Comparison of ENCODE assay signal across 15 cellular contexts in the genomic region with DNA sequence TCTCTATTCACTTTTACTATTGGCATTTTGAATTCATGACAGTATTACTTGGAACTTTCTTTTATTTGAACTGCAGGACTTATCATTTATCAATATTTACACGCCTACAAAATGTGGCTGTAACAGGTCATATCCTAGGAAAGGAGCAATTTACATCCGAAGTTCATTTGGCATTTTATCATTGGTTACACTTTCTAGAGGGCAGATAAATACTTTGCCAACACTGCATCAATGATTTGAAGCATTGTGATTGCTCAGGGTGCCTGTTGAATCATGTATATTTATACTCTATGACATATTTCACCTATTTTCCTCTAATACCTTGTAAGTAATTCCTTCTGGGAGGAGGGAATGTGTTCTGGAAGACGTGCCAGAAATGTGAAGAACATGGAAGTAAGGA.
A peak's percentile ranks its signal among the peaks of the same experiment; 100 is the strongest.
DNase-seq lines count a peak whose midpoint lies in the region; ATAC-seq, FAIRE-seq and TF ChIP-seq lines count a peak whose summit lies in the region.
"Had no signal": no experiment of that assay in that cellular context is flagged by ENCODE, and none has a peak within 500 bp of the region (broad histone marks: within the 10 kb centered on the region; RNA-seq: fewer than 3 reads in every experiment).

No MANE protein-coding gene starts in this region.

- H3K4me2 ChIP-seq in A549: no peak overlapping the region

- DNase-seq in A549 (ENCODE audit: low read depth in 1 of 2, low spot score in 1 of 2) (no peak), body of pancreas (no peak), right lobe of liver (no peak), small intestine (peak; percentile 23), ureter (ENCODE audit: low spot score) (no peak), mesenteric fat pad (ENCODE audit: low spot score) (no peak), GM19240 (ENCODE audit: insufficient read length, low spot score) (no peak)
- DNase-seq: 8988T; C1 segment of cervical spinal cord; Calu3; CD4-positive, alpha-beta T cell; DMS 273 treated with DMSO at 0.1 percent for 48 hours had no signal

- peak; percentile 7 for FAIRE-seq in A549 (lab: Jason Lieb, UNC)
- no peak for FAIRE-seq in small intestine (lab: Jason Lieb, UNC)
- FAIRE-seq: H54 had no signal

- H3K9me3 ChIP-seq in A549: no peaks in the 10 kb centered on the region
- no peaks in the 10 kb centered on the region for H3K9me3 ChIP-seq in body of pancreas
- H3K9me3 ChIP-seq in right lobe of liver: peaks cover 0 to under 1% (median 0%) of the 10 kb centered on the region in 4 donors
- no peaks in the 10 kb centered on the region for H3K9me3 ChIP-seq in small intestine (ENCODE audit: control insufficient read depth, low read depth)

- no peak for TF ChIP-seq EP300 in A549 (IDR thresholded peaks at IDR 0.05)

- no peaks in the 10 kb centered on the region for H3K36me3 ChIP-seq in body of pancreas (replicated peaks in 1 of 2; ENCODE audit: insufficient read depth in 1 of 2, low read depth in 2 of 2)
- H3K36me3 ChIP-seq in right lobe of liver: no peaks in the 10 kb centered on the region
- no peaks in the 10 kb centered on the region for H3K36me3 ChIP-seq in small intestine (ENCODE audit: control insufficient read depth in 2 of 2, insufficient read depth in 2 of 2, low read length in 2 of 2)

- TF ChIP-seq CTCF in A549 (IDR thresholded peaks at IDR 0.05) (no peak), body of pancreas (IDR thresholded peaks at IDR 0.05) (no peak), right lobe of liver (IDR thresholded peaks at IDR 0.05) (no peak)

- H3K4me3 ChIP-seq in A549: no peak overlapping the region
- no peak overlapping the region for H3K4me3 ChIP-seq in body of pancreas
- H3K4me3 ChIP-seq in right lobe of liver: no peak overlapping the region
- H3K4me3 ChIP-seq in small intestine (ENCODE audit: low read depth in 1 of 2, low read length in 2 of 2): no peak overlapping the region
- H3K4me3 ChIP-seq: GM23248 had no signal

- 0% methylated on average over 3 of the region's 3 CpGs for WGBS in A549 (ENCODE audit: missing lambda C conversion rate)
- WGBS in body of pancreas, 2 donors: 20 to 24% methylated on average over 3 of the region's 3 CpGs
- 20% methylated on average over 3 of the region's 3 CpGs for WGBS in right lobe of liver (ENCODE audit: insufficient coverage, low coverage, low lambda C conversion rate, missing lambda C conversion rate)
- 18 to 61% (median 23%) methylated on average over 3 of the region's 3 CpGs for WGBS in small intestine, 3 donors

- H3K27me3 ChIP-seq in body of pancreas: no peaks in the 10 kb centered on the region
- peaks cover 0 to 3% of the 10 kb centered on the region in 2 donors for H3K27me3 ChIP-seq in right lobe of liver
- no peaks in the 10 kb centered on the region for H3K27me3 ChIP-seq in small intestine (ENCODE audit: control insufficient read depth in 2 of 2, insufficient read depth in 2 of 2, low read length in 2 of 2)

- CTCF ChIA-PET in A549 (lab: Yijun Ruan, JAX): no interaction called here

- intact Hi-C loops in body of pancreas (cut with DNase I): no loop called here
- intact Hi-C loops in right lobe of liver (cut with DNase I): no loop called here

- TF ChIP-seq POLR2A in A549 (IDR thresholded peaks at IDR 0.05; ENCODE audit: low read length) (no peak), body of pancreas (IDR thresholded peaks at IDR 0.05) (no peak), right lobe of liver (IDR thresholded peaks at IDR 0.05) (no peak)

- ATAC-seq in A549: no peak
- peak; percentile 79 for ATAC-seq in body of pancreas
- peak; percentile 58 to 73 (median 66) for ATAC-seq in right lobe of liver

- POLR2A ChIA-PET in A549 (lab: Yijun Ruan, JAX): no interaction called here

- TF ChIP-seq RAD21 in A549 (conservative IDR thresholded peaks at IDR 0.05 in 1 of 2, IDR thresholded peaks at IDR 0.05 in 1 of 2): no peak

- H3K4me1 ChIP-seq in A549 (no peaks in the 10 kb centered on the region), body of pancreas (peaks cover 13% of the 10 kb centered on the region), right lobe of liver (peaks cover 0 to 41% (median 4%) of the 10 kb centered on the region in 4 donors), small intestine (ENCODE audit: control insufficient read depth in 2 of 2, insufficient read depth in 1 of 2, low read depth in 1 of 2, low read length in 1 of 2) (no peaks in the 10 kb centered on the region)

- H3K27ac ChIP-seq in A549 (no peak overlapping the region), body of pancreas (peak overlapping the region in 2 of 4 donors; percentile 12 to 18), right lobe of liver (peak overlapping the region in 1 of 3 donors; percentile 44), small intestine (ENCODE audit: low read depth in 1 of 2, low read length in 1 of 2) (no peak overlapping the region)
- H3K27ac ChIP-seq: GM23248, HL-60 had no signal

TF ChIP-seq in A549, 52 proteins besides CTCF, POLR2A, EP300 and RAD21:
- TF ChIP-seq HOXB13 (CRISPR knock-in tag; IDR thresholded peaks at IDR 0.05; ENCODE audit: low read depth): no peak
- TF ChIP-seq NFE2L2 (conservative IDR thresholded peaks at IDR 0.05; ENCODE audit: low read length): no peak
- TF ChIP-seq CHD2 (IDR thresholded peaks at IDR 0.05; ENCODE audit: low read length, partially characterized antibody): no peak
- TF ChIP-seq, protein P1, sequence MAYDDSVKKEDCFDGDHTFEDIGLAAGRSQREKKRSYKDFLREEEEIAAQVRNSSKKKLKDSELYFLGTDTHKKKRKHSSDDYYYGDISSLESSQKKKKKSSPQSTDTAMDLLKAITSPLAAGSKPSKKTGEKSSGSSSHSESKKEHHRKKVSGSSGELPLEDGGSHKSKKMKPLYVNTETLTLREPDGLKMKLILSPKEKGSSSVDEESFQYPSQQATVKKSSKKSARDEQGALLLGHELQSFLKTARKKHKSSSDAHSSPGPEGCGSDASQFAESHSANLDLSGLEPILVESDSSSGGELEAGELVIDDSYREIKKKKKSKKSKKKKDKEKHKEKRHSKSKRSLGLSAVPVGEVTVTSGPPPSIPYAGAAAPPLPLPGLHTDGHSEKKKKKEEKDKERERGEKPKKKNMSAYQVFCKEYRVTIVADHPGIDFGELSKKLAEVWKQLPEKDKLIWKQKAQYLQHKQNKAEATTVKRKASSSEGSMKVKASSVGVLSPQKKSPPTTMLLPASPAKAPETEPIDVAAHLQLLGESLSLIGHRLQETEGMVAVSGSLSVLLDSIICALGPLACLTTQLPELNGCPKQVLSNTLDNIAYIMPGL (CRISPR knock-in tag; IDR thresholded peaks at IDR 0.05; ENCODE audit: borderline replicate concordance): no peak
- TF ChIP-seq, protein P2, sequence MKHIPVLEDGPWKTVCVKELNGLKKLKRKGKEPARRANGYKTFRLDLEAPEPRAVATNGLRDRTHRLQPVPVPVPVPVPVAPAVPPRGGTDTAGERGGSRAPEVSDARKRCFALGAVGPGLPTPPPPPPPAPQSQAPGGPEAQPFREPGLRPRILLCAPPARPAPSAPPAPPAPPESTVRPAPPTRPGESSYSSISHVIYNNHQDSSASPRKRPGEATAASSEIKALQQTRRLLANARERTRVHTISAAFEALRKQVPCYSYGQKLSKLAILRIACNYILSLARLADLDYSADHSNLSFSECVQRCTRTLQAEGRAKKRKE (CRISPR knock-in tag; IDR thresholded peaks at IDR 0.05; ENCODE audit: low read depth): no peak
- no peak for TF ChIP-seq SMC3 (IDR thresholded peaks at IDR 0.05)
- TF ChIP-seq NPAS2 (CRISPR knock-in tag; IDR thresholded peaks at IDR 0.05; ENCODE audit: borderline replicate concordance): no peak
- no peak for TF ChIP-seq RNF2 (IDR thresholded peaks at IDR 0.05; ENCODE audit: borderline replicate concordance, low read depth)
- no peak for TF ChIP-seq ZSCAN20 (CRISPR knock-in tag; IDR thresholded peaks at IDR 0.05)
- no peak for TF ChIP-seq FOXS1 (CRISPR knock-in tag; IDR thresholded peaks at IDR 0.05)
- no peak for TF ChIP-seq RARB (CRISPR knock-in tag; IDR thresholded peaks at IDR 0.05)

Comparison
In these comparisons a context has a peak if more than half of its experiments do, and no peak if none do; other contexts are left out.
1. ATAC-seq: peak in body of pancreas (single experiment) and right lobe of liver (4 of 4); none in A549 (0 of 2).